In genomic region chr4:157204634-157205244, GRCh38 we compare ENCODE assay signal across 11 cellular contexts. TPM values are rescaled to one million over a fixed set of nuclear protein-coding genes. Genes with fewer than 3 reads are reported as not detected.
DNase-seq lines count a peak whose midpoint lies in the region; ATAC-seq and TF ChIP-seq lines count a peak whose summit lies in the region.
"Had no signal": no experiment of that assay in that cellular context is flagged by ENCODE, and none has a peak within 500 bp of the region (broad histone marks: within the 10 kb centered on the region; RNA-seq: fewer than 3 reads in every experiment).

No MANE protein-coding gene starts in this region.

- H3K9ac ChIP-seq in neural progenitor cell, result no peak overlapping the region
- H3K9ac ChIP-seq: BLaER1 treated with 17β-estradiol and CSF1 and Interleukin-3, amounts not matched to agents 10 nM and 100 nM had no signal

- no peaks in the 10 kb centered on the region for H3F3A ChIP-seq in neural progenitor cell (ENCODE audit: low read depth)

- H3K79me2 ChIP-seq in neural progenitor cell (ENCODE audit: low read depth), result no peaks in the 10 kb centered on the region

- no peak overlapping the region for H3K4me3 Mint-ChIP-seq in neural progenitor cell
- H3K4me3 Mint-ChIP-seq in T-helper 2 cell treated with Interferon-gamma antibody and Interleukin-4, amounts not matched to agents 5 μg/mL and 100 μg/mL, for 36 hours, result no peak overlapping the region

- H3K27me3 ChIP-seq in neural progenitor cell, result no peaks in the 10 kb centered on the region
- H3K27me3 ChIP-seq: BLaER1 treated with 17β-estradiol and CSF1 and Interleukin-3, amounts not matched to agents 10 nM and 100 nM; thyroid gland had no signal

- no peaks in the 10 kb centered on the region for H4K20me1 ChIP-seq in neural progenitor cell (ENCODE audit: low read depth)
- H4K20me1 ChIP-seq: BLaER1 treated with 17β-estradiol and CSF1 and Interleukin-3, amounts not matched to agents 10 nM and 100 nM had no signal

- no peak overlapping the region for H3K27ac ChIP-seq in neural progenitor cell
- H3K27ac ChIP-seq: BLaER1 treated with 17β-estradiol and CSF1 and Interleukin-3, amounts not matched to agents 10 nM and 100 nM; thyroid gland had no signal

- H3K9me3 Mint-ChIP-seq in neural progenitor cell, result no peaks in the 10 kb centered on the region
- H3K9me3 Mint-ChIP-seq in T-helper 2 cell treated with Interferon-gamma antibody and Interleukin-4, amounts not matched to agents 5 μg/mL and 100 μg/mL, for 36 hours, result no peaks in the 10 kb centered on the region

- H3K36me3 ChIP-seq in neural progenitor cell, result no peaks in the 10 kb centered on the region
- H3K36me3 ChIP-seq: BLaER1 treated with 17β-estradiol and CSF1 and Interleukin-3, amounts not matched to agents 10 nM and 100 nM; thyroid gland had no signal

- peak; percentile 7 for DNase-seq in NCI-H748 (lab: John Stamatoyannopoulos, UW; ENCODE audit: unreplicated experiment)
- DNase-seq in NCI-H748 treated with DMSO at 0.1 percent for 48 hours (lab: John Stamatoyannopoulos, UW), result no peak
- DNase-seq in amniotic epithelial cell (ENCODE audit: low read depth), result peak; percentile 4
- DNase-seq in neural progenitor cell (ENCODE audit: low spot score), result peak; percentile 51
- no peak for DNase-seq in NCI-H146 (lab: John Stamatoyannopoulos, UW)
- no peak for DNase-seq in NCI-H2081 treated with DMSO at 0.1 percent for 48 hours (lab: John Stamatoyannopoulos, UW)
- no peak for DNase-seq in T-helper 2 cell treated with Interferon-gamma antibody and Interleukin-4, amounts not matched to agents 5 μg/mL and 100 μg/mL, for 36 hours (ENCODE audit: low spot score)

- peak; percentile 65 for TF ChIP-seq CTCF in neural progenitor cell (IDR thresholded peaks at IDR 0.05)

- no peaks in the 10 kb centered on the region for H3K36me3 Mint-ChIP-seq in neural progenitor cell
- no peaks in the 10 kb centered on the region for H3K36me3 Mint-ChIP-seq in T-helper 2 cell treated with Interferon-gamma antibody and Interleukin-4, amounts not matched to agents 5 μg/mL and 100 μg/mL, for 36 hours (ENCODE audit: low read depth)

- peaks cover 2% of the 10 kb centered on the region for H3K27me3 Mint-ChIP-seq in neural progenitor cell (ENCODE audit: insufficient read depth, low read depth)
- H3K27me3 Mint-ChIP-seq in T-helper 2 cell treated with Interferon-gamma antibody and Interleukin-4, amounts not matched to agents 5 μg/mL and 100 μg/mL, for 36 hours (ENCODE audit: low read depth), result no peaks in the 10 kb centered on the region

- peak; percentile 73 for ATAC-seq in HG02798 (IDR thresholded peaks at IDR 0.05; ENCODE audit: poor library complexity, unreplicated experiment)

- H3K4me2 ChIP-seq in neural progenitor cell, result no peak overlapping the region
- H3K4me2 ChIP-seq: BLaER1 treated with 17β-estradiol and CSF1 and Interleukin-3, amounts not matched to agents 10 nM and 100 nM had no signal

- H3K9me3 ChIP-seq in neural progenitor cell (ENCODE audit: low read depth), result no peaks in the 10 kb centered on the region
- H3K9me3 ChIP-seq: thyroid gland had no signal

- H2AFZ ChIP-seq in neural progenitor cell (replicated peaks), result peak overlapping the region; percentile 34

- H3K4me1 ChIP-seq in neural progenitor cell, result no peaks in the 10 kb centered on the region
- H3K4me1 ChIP-seq: BLaER1 treated with 17β-estradiol and CSF1 and Interleukin-3, amounts not matched to agents 10 nM and 100 nM; thyroid gland had no signal

- H3K4me1 Mint-ChIP-seq in neural progenitor cell, result no peaks in the 10 kb centered on the region
- no peaks in the 10 kb centered on the region for H3K4me1 Mint-ChIP-seq in T-helper 2 cell treated with Interferon-gamma antibody and Interleukin-4, amounts not matched to agents 5 μg/mL and 100 μg/mL, for 36 hours (ENCODE audit: low read depth)

- no peak overlapping the region for H3K27ac Mint-ChIP-seq in neural progenitor cell
- H3K27ac Mint-ChIP-seq in T-helper 2 cell treated with Interferon-gamma antibody and Interleukin-4, amounts not matched to agents 5 μg/mL and 100 μg/mL, for 36 hours, result no peak overlapping the region

- H3K4me3 ChIP-seq in neural progenitor cell, result no peak overlapping the region
- H3K4me3 ChIP-seq: BLaER1 treated with 17β-estradiol and CSF1 and Interleukin-3, amounts not matched to agents 10 nM and 100 nM; thyroid gland had no signal

RNA-seq across cellular contexts. Expression of gene GRIA2, which starts 15.8 kb away (rescaled TPM):
- total RNA-seq in neural progenitor cell (ENCODE audit: low replicate concordance), result 0.07 TPM in 1 of 2 replicates, not detected in the other
- total RNA-seq: mononuclear cell had no signal

Comparison
In these comparisons a context has a peak if more than half of its experiments do, and no peak if none do; other contexts are left out.
1. DNase-seq: peak in NCI-H748 (single experiment), amniotic epithelial cell (single experiment) and neural progenitor cell (single experiment); none in NCI-H748 treated with DMSO at 0.1 percent for 48 hours (single experiment), NCI-H146 (single experiment), NCI-H2081 treated with DMSO at 0.1 percent for 48 hours (single experiment) and T-helper 2 cell treated with Interferon-gamma antibody and Interleukin-4, amounts not matched to agents 5 μg/mL and 100 μg/mL, for 36 hours (single experiment).